8 cellular contexts compared by ENCODE assay signal in the genomic region with DNA sequence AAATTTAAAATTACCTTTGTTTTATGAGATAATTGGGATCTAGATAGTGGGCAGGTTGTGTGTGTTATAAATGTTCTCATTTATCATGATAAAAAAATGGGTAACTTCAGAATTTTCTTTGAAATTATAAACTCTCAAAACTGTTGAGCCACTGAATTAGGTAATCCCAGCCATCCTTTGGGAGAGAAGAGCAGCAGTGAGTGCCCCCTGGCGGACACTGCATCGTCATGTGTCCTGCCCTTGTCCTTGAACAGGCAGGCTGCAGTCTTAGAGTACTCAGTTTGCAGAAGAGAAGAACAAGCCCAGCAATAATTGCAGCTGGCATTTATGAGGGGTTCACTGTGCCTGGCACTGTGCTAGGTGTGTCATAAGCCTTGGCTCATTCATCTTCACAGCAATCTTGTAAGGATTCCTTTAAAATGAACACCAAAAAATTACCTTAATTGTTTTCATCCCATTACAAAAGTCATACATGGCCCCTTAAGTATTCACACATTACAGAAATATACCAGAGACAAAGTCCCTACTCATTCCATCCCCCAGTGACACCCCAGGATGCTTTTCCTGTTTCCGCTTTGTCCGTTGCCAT.
DNase-seq lines count a peak whose midpoint lies in the region; ATAC-seq and TF ChIP-seq lines count a peak whose summit lies in the region.

No MANE protein-coding gene starts in this region.

- H3K36me3 Mint-ChIP-seq in activated T-helper 17 cell treated with anti-CD3 and anti-CD28 coated beads, Interleukin-2, amount 50 U/mL, for 72 hours (ENCODE audit: low read depth): no peaks in the 10 kb centered on the region

- H3K4me3 Mint-ChIP-seq in activated T-helper 17 cell treated with anti-CD3 and anti-CD28 coated beads, Interleukin-2, amount 50 U/mL, for 72 hours: no peak overlapping the region

- no peaks in the 10 kb centered on the region for H3K27me3 Mint-ChIP-seq in activated T-helper 17 cell treated with anti-CD3 and anti-CD28 coated beads, Interleukin-2, amount 50 U/mL, for 72 hours

- no peak for TF ChIP-seq EP300 in tibial nerve (IDR thresholded peaks at IDR 0.05)

- H3K4me1 ChIP-seq in osteoblast (ENCODE audit: insufficient read depth, low read length): no peaks in the 10 kb centered on the region
- H3K4me1 ChIP-seq in tibial nerve: peaks cover 0 to 7% (median 0%) of the 10 kb centered on the region in 4 donors

- H3K9me3 Mint-ChIP-seq in activated T-helper 17 cell treated with anti-CD3 and anti-CD28 coated beads, Interleukin-2, amount 50 U/mL, for 72 hours: no peaks in the 10 kb centered on the region

- no peak overlapping the region for H3K27ac Mint-ChIP-seq in activated T-helper 17 cell treated with anti-CD3 and anti-CD28 coated beads, Interleukin-2, amount 50 U/mL, for 72 hours

- DNase-seq in GM06990 (ENCODE audit: extremely low read depth, insufficient read length) (no peak), LNCaP clone FGC (ENCODE audit: low read depth) (peak; percentile 37), RWPE1 (ENCODE audit: low spot score) (peak; percentile 85), fibroblast of villous mesenchyme (ENCODE audit: low read depth) (peak; percentile 77), osteoblast (ENCODE audit: insufficient read length, low spot score, missing footprints) (peak; percentile 98), tibial nerve (ENCODE audit: low spot score in 2 of 2) (peak; percentile 76 to 87)

- no peak for TF ChIP-seq POLR2A in tibial nerve (IDR thresholded peaks at IDR 0.05)

- H2AFZ ChIP-seq in osteoblast (ENCODE audit: low read length): no peak overlapping the region

- POLR2A ChIA-PET in RWPE1 (lab: Yijun Ruan, JAX; ENCODE audit: low non-redundant PET): no interaction called here

- H3K4me3 ChIP-seq in GM06990 (replicated peaks; ENCODE audit: low read depth, low read length) (no peak overlapping the region), LNCaP clone FGC (ENCODE audit: low read depth, low read length) (no peak overlapping the region), fibroblast of villous mesenchyme (ENCODE audit: low read depth, low read length) (no peak overlapping the region), osteoblast (ENCODE audit: insufficient read depth, low read length) (no peak overlapping the region), tibial nerve (no peak overlapping the region)

- TF ChIP-seq CTCF in GM06990 (IDR thresholded peaks at IDR 0.05; ENCODE audit: insufficient read depth, low read length, poor library complexity, severe bottlenecking): peak; percentile 87
- peak; percentile 96 for TF ChIP-seq CTCF in LNCaP clone FGC (IDR thresholded peaks at IDR 0.05; ENCODE audit: control insufficient read depth, extremely low read depth, insufficient read depth)
- TF ChIP-seq CTCF in RWPE1 (conservative IDR thresholded peaks at IDR 0.05; ENCODE audit: low read depth): peak; percentile 85
- TF ChIP-seq CTCF in fibroblast of villous mesenchyme (IDR thresholded peaks at IDR 0.05; ENCODE audit: insufficient read depth, low read depth, low read length): peak; percentile 92
- peak; percentile 98 for TF ChIP-seq CTCF in osteoblast (IDR thresholded peaks at IDR 0.05; ENCODE audit: extremely low read depth, low read depth, low read length)
- TF ChIP-seq CTCF in tibial nerve (IDR thresholded peaks at IDR 0.05): peak; percentile 78 to 90 (median 86)

- peak; percentile 84 for ATAC-seq in activated T-helper 17 cell treated with anti-CD3 and anti-CD28 coated beads, Interleukin-2, amount 50 U/mL, for 72 hours (replicated peaks)
- no peak for ATAC-seq in GM21423 (IDR thresholded peaks at IDR 0.05; ENCODE audit: unreplicated experiment)

- CTCF ChIA-PET in RWPE1 (lab: Yijun Ruan, JAX): interaction anchor here (0.7 to 4.1 kb wide), 5 partner anchors 16 to 360 kb away, joined by 3 to 33 read pairs (median 3); a partner anchor contains a TSS

- no peak overlapping the region for H3K4me2 ChIP-seq in osteoblast (ENCODE audit: insufficient read depth, low read length)

- H3K36me3 ChIP-seq in GM06990 (ENCODE audit: control insufficient read depth, insufficient read depth, low read length): no peaks in the 10 kb centered on the region
- H3K36me3 ChIP-seq in osteoblast (ENCODE audit: insufficient read depth, low read length): no peaks in the 10 kb centered on the region
- H3K36me3 ChIP-seq in tibial nerve: peaks cover 0 to 9% (median 0%) of the 10 kb centered on the region in 3 donors

- H3K9me3 ChIP-seq in osteoblast (ENCODE audit: low read depth, low read length) (no peaks in the 10 kb centered on the region), tibial nerve (no peaks in the 10 kb centered on the region)

- 46 to 47% methylated on average over 4 of the region's 4 CpGs for WGBS in tibial nerve, 2 donors

- H3K27me3 ChIP-seq in GM06990 (replicated peaks; ENCODE audit: control insufficient read depth, insufficient read depth, low read length): no peaks in the 10 kb centered on the region; the same call in 1 of the 2 replicates
- H3K27me3 ChIP-seq in osteoblast (ENCODE audit: insufficient read depth, low read length): no peaks in the 10 kb centered on the region
- no peaks in the 10 kb centered on the region for H3K27me3 ChIP-seq in tibial nerve

- H3K27ac ChIP-seq in RWPE1: no peak overlapping the region
- no peak overlapping the region for H3K27ac ChIP-seq in osteoblast (ENCODE audit: low read depth, low read length)
- H3K27ac ChIP-seq in tibial nerve: no peak overlapping the region

- no peaks in the 10 kb centered on the region for H3K4me1 Mint-ChIP-seq in activated T-helper 17 cell treated with anti-CD3 and anti-CD28 coated beads, Interleukin-2, amount 50 U/mL, for 72 hours

- no peaks in the 10 kb centered on the region for H3K79me2 ChIP-seq in osteoblast (ENCODE audit: insufficient read depth, low read length)

- no peaks in the 10 kb centered on the region for H4K20me1 ChIP-seq in osteoblast (ENCODE audit: insufficient read depth, low read length)
